ENCODE assay signal across 32 cellular contexts in genomic region chr4:73539386-73539785, GRCh38. TPM values are rescaled to one million over a fixed set of nuclear protein-coding genes. Genes with fewer than 3 reads are reported as not detected.
"Had no signal": no experiment of that assay in that cellular context is flagged by ENCODE, and none has a peak within 500 bp of the region (broad histone marks: within the 10 kb centered on the region; RNA-seq: fewer than 3 reads in every experiment).

No MANE protein-coding gene starts in this region.

- H3K27ac Mint-ChIP-seq: natural killer cell; stimulated activated memory B cell treated with anti-CD40 and anti-IgM and Interleukin-4, amounts not matched to agents 10 μg/mL and 1 μg/mL and 100 μg/mL, for 72 hours; type B pancreatic cell had no signal

- H3K4me1 Mint-ChIP-seq: natural killer cell; stimulated activated memory B cell treated with anti-CD40 and anti-IgM and Interleukin-4, amounts not matched to agents 10 μg/mL and 1 μg/mL and 100 μg/mL, for 72 hours had no signal

- H3K9me3 Mint-ChIP-seq: stimulated activated memory B cell treated with anti-CD40 and anti-IgM and Interleukin-4, amounts not matched to agents 10 μg/mL and 1 μg/mL and 100 μg/mL, for 72 hours; type B pancreatic cell had no signal

- H3K4me3 Mint-ChIP-seq: natural killer cell; stimulated activated memory B cell treated with anti-CD40 and anti-IgM and Interleukin-4, amounts not matched to agents 10 μg/mL and 1 μg/mL and 100 μg/mL, for 72 hours; type B pancreatic cell had no signal

- H3K27me3 ChIP-seq: gastrocnemius medialis, ovary, sigmoid colon, testis, tibial artery had no signal

- ATAC-seq: esophagus mucosa; gastrocnemius medialis; left ventricle myocardium superior; lower lobe of right lung; natural killer cell; psoas muscle; right cardiac atrium; stimulated activated memory B cell treated with anti-CD40 and anti-IgM and Interleukin-4, amounts not matched to agents 10 μg/mL and 1 μg/mL and 100 μg/mL, for 72 hours; stimulated activated naive CD8-positive, alpha-beta T cell treated with anti-CD3 and anti-CD28 coated beads, Interleukin-15, Interleukin-2, amounts not matched to agents 100 U/mL and 50 U/mL, for 24 hours had no signal

- H3K36me3 Mint-ChIP-seq: natural killer cell; stimulated activated memory B cell treated with anti-CD40 and anti-IgM and Interleukin-4, amounts not matched to agents 10 μg/mL and 1 μg/mL and 100 μg/mL, for 72 hours; type B pancreatic cell had no signal

- H3K27ac ChIP-seq: coronary artery, gastrocnemius medialis, lower lobe of right lung, ovary, psoas muscle, sigmoid colon, testis, tibial artery had no signal

- H3K27me3 Mint-ChIP-seq: type B pancreatic cell had no signal

- H3K4me3 ChIP-seq: coronary artery, gastrocnemius medialis, lower lobe of right lung, ovary, psoas muscle, sigmoid colon, testis, tibial artery had no signal

- DNase-seq: dermis blood vessel endothelial cell; effector memory CD4-positive, alpha-beta T cell; gastrocnemius medialis; head of caudate nucleus; left ventricle myocardium superior; lower lobe of right lung; natural killer cell; occipital lobe; ovary; posterior cingulate gyrus; psoas muscle; right cardiac atrium; sigmoid colon; stimulated activated CD4-positive, alpha-beta T cell treated with anti-CD3 and anti-CD28 coated beads, Interleukin-2, amount 100 ng/mL, for 24 hours; stimulated activated CD4-positive, alpha-beta T cell treated with anti-CD3 and anti-CD28 coated beads, Interleukin-4, amount 100 ng/mL, for 4 hours; stimulated activated naive CD8-positive, alpha-beta T cell treated with anti-CD3 and anti-CD28 coated beads, Interleukin-15, Interleukin-2, amounts not matched to agents 100 U/mL and 50 U/mL, for 24 hours; substantia nigra; testis; tibial artery had no signal

- H3K9me3 ChIP-seq: gastrocnemius medialis, lower lobe of right lung, ovary, psoas muscle, sigmoid colon, testis, tibial artery had no signal

- H3K4me1 ChIP-seq: gastrocnemius medialis, lower lobe of right lung, psoas muscle, sigmoid colon, testis, tibial artery had no signal

- H3K36me3 ChIP-seq: gastrocnemius medialis, lower lobe of right lung, ovary, sigmoid colon, tibial artery had no signal

RNA-seq across cellular contexts. Expression of gene AFM, which starts 57.8 kb away (rescaled TPM):
- total RNA-seq: dermis blood vessel endothelial cell, esophagus mucosa, fibroblast of lung, glomerular endothelial cell, left ventricle myocardium superior, lower lobe of right lung, mesenteric fat pad, mononuclear cell, natural killer cell, occipital lobe, psoas muscle, renal cortical epithelial cell, right cardiac atrium, sigmoid colon, skeletal muscle tissue, urinary bladder had no signal
- polyA plus RNA-seq: fibroblast of lung, keratinocyte, neural cell, ovary, psoas muscle, right cardiac atrium, sigmoid colon had no signal
